In the genomic region with DNA sequence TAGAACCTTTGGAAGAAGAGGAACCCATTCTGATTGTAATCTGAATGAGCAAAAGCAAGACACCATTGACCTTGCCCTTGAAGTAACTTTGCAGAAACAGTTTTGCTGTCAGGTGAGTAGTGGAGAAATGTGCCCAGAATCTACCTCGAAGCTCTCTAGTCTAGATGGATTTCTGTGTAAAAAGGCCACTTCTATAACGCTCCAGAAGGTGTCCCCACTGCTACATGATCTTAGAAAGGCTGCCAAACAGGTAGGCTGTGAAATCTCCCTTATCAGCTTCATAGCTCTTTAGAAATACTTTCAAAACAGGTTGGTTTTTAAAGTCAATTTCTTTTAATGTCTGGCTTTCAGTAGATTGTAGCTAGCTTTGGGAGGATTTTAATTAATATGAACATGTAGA, we compare ENCODE assay signal across 8 cellular contexts.
DNase-seq lines count a peak whose midpoint lies in the region; ATAC-seq, FAIRE-seq and TF ChIP-seq lines count a peak whose summit lies in the region.
"Not testable (repeated sequence)": the region's sequence is repeated elsewhere in the genome, so short reads cannot be mapped to it uniquely, and the experiment has no call there.

No MANE protein-coding gene starts in this region.

- POLR2A ChIA-PET in A549 (lab: Yijun Ruan, JAX) = not testable (repeated sequence)

- H3K36me3 ChIP-seq in bronchial epithelial cell (ENCODE audit: control insufficient read depth, insufficient read depth, low read length); left ventricle myocardium inferior: not testable (repeated sequence)

- in situ Hi-C loops in G401 (cut with HindIII; ENCODE audit: low sequenced_read_pairs) = not testable (repeated sequence)

- DNase-seq in A549 (ENCODE audit: low read depth in 1 of 2, low spot score in 1 of 2) = peak in 1 of 2 experiments; percentile 9
- DNase-seq in G401 (ENCODE audit: low spot score) = peak; percentile 34
- DNase-seq in M059J (ENCODE audit: low read depth) = peak; percentile 40
- DNase-seq in NCI-H345 (lab: John Stamatoyannopoulos, UW) = peak; percentile 39
- peak; percentile 2 for DNase-seq in SIG-M5 treated with dmso at 0.1 percent for 504 hours (lab: John Stamatoyannopoulos, UW; ENCODE audit: unreplicated experiment)
- peak; percentile 29 for DNase-seq in bronchial epithelial cell (ENCODE audit: low read depth)
- not testable (repeated sequence) for DNase-seq in left ventricle myocardium inferior
- peak; percentile 3 for DNase-seq in middle frontal gyrus (ENCODE audit: extremely low spot score, low spot score)

- TF ChIP-seq POLR2A in A549 (IDR thresholded peaks at IDR 0.05; ENCODE audit: low read length) = not testable (repeated sequence)

- H3K27me3 ChIP-seq in bronchial epithelial cell (ENCODE audit: control insufficient read depth, insufficient read depth, low read length); left ventricle myocardium inferior (ENCODE audit: low read depth): not testable (repeated sequence)

- peak; percentile 66 to 72; a peak in 5 of 6 replicates for ATAC-seq in A549

- H3K27ac ChIP-seq in A549; left ventricle myocardium inferior (replicated peaks): not testable (repeated sequence)

- FAIRE-seq in A549 (lab: Jason Lieb, UNC); bronchial epithelial cell (lab: Jason Lieb, UNC): not testable (repeated sequence)

- H3K4me3 ChIP-seq in A549; bronchial epithelial cell (ENCODE audit: low read depth, low read length); left ventricle myocardium inferior: not testable (repeated sequence)

- TF ChIP-seq CTCF in A549 (IDR thresholded peaks at IDR 0.05) = not testable (repeated sequence)
- peak; percentile 27 for TF ChIP-seq CTCF in bronchial epithelial cell (IDR thresholded peaks at IDR 0.05; ENCODE audit: insufficient read depth, low read length, severe bottlenecking)
- peak; percentile 30 for TF ChIP-seq CTCF in left ventricle myocardium inferior (IDR thresholded peaks at IDR 0.05; ENCODE audit: borderline replicate concordance)

- 0% methylated on average over 2 of the region's 2 CpGs for WGBS in A549 (ENCODE audit: missing lambda C conversion rate)

- H3K4me1 ChIP-seq in A549, left ventricle myocardium inferior: not testable (repeated sequence)

- CTCF ChIA-PET in A549 (lab: Yijun Ruan, JAX) = not testable (repeated sequence)

- TF ChIP-seq EP300 in A549 (IDR thresholded peaks at IDR 0.05) = not testable (repeated sequence)

- TF ChIP-seq RAD21 in A549 (conservative IDR thresholded peaks at IDR 0.05 in 1 of 2, IDR thresholded peaks at IDR 0.05 in 1 of 2) = not testable (repeated sequence)

- H3K4me2 ChIP-seq in A549 = not testable (repeated sequence)

- not testable (repeated sequence) for H3K9me3 ChIP-seq in A549; left ventricle myocardium inferior (replicated peaks)

- intact Hi-C loops in left ventricle myocardium inferior (cut with micrococcal nuclease) = not testable (repeated sequence)
